Comparison of ENCODE assay signal across 17 cellular contexts in the genomic region with DNA sequence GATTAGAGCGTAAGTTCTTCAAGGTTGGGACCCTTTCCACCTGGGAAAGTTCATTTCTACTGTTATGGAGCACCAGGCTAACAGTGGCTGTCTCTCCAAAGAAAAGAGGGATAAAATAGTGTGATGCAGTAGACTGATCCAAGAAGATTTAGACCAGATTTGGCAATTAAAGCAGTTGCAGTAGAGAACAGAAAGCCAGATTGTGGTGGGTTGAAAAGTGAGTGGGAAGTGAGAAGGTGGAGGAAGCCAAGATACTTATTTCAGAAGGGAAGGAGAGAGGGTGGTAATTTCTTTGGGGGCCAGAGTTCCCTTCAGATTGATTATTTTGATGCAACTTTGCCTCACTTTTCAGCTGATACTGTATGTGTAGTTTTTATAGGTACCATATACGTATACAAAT. TPM values are rescaled to one million over a fixed set of nuclear protein-coding genes. Genes with fewer than 3 reads are reported as not detected.
DNase-seq lines count a peak whose midpoint lies in the region; ATAC-seq and TF ChIP-seq lines count a peak whose summit lies in the region.
"Had no signal": no experiment of that assay in that cellular context is flagged by ENCODE, and none has a peak within 500 bp of the region (broad histone marks: within the 10 kb centered on the region; RNA-seq: fewer than 3 reads in every experiment).

No MANE protein-coding gene starts in this region.

- no peak overlapping the region for H3K27ac ChIP-seq in HEK293 (ENCODE audit: extremely low read depth, low read depth, low read length)
- H3K27ac ChIP-seq: body of pancreas had no signal

- ATAC-seq in GM19324 (IDR thresholded peaks at IDR 0.05; ENCODE audit: low FRiP score, unreplicated experiment), result no peak
- ATAC-seq: body of pancreas, gastroesophageal sphincter, Panc1 had no signal

- peak overlapping the region; percentile 32 for H3K27ac Mint-ChIP-seq in dendritic cell treated with granulocyte-macrophage colony-stimulating factor and Interleukin-4, amounts not matched to agents 40 ng/mL and 50 ng/mL, for 4 days
- peak overlapping the region; percentile 19 for H3K27ac Mint-ChIP-seq in osteocyte (ENCODE audit: unreplicated experiment)

- POLR2A ChIA-PET in HEK293 (lab: Yijun Ruan, JAX), result no interaction called here

- TF ChIP-seq CTCF in HEK293 (tag by site-specific recombination; IDR thresholded peaks at IDR 0.05) (no peak), osteocyte (IDR thresholded peaks at IDR 0.05) (no peak)

- peaks cover 15% of the 10 kb centered on the region for H3K4me1 ChIP-seq in HEK293 (ENCODE audit: control insufficient read depth, insufficient read depth, low read length)

- no peak overlapping the region for H3K4me3 ChIP-seq in HEK293 (ENCODE audit: low read depth, low read length)
- H3K4me3 ChIP-seq: body of pancreas, gastroesophageal sphincter had no signal

- H3K27me3 Mint-ChIP-seq in dendritic cell treated with granulocyte-macrophage colony-stimulating factor and Interleukin-4, amounts not matched to agents 40 ng/mL and 50 ng/mL, for 4 days, result no peaks in the 10 kb centered on the region
- H3K27me3 Mint-ChIP-seq in osteocyte (ENCODE audit: unreplicated experiment), result no peaks in the 10 kb centered on the region

- H3K9me3 ChIP-seq in HEK293 (ENCODE audit: control insufficient read depth, insufficient read depth, low read depth, low read length), result no peaks in the 10 kb centered on the region
- H3K9me3 ChIP-seq: body of pancreas, Caco-2, gastroesophageal sphincter had no signal

- in situ Hi-C loops in ACHN (cut with HindIII; ENCODE audit: low pct_ligation_motif_present, low pct_unique_long_range_greater_than_20kb, low sequenced_read_pairs), result no loop called here

- peaks cover 31% of the 10 kb centered on the region for H3K36me3 Mint-ChIP-seq in dendritic cell treated with granulocyte-macrophage colony-stimulating factor and Interleukin-4, amounts not matched to agents 40 ng/mL and 50 ng/mL, for 4 days (ENCODE audit: low read depth)
- peaks cover 20% of the 10 kb centered on the region for H3K36me3 Mint-ChIP-seq in osteocyte (ENCODE audit: unreplicated experiment)

- DNase-seq in CD1c-positive myeloid dendritic cell (ENCODE audit: extremely low spot score), result peak; percentile 36
- no peak for DNase-seq in osteocyte (ENCODE audit: extremely low spot score, unreplicated experiment)
- DNase-seq in ACHN, result no peak
- no peak for DNase-seq in foreskin melanocyte
- DNase-seq: body of pancreas, Caco-2, H7, islet precursor cell, NCI-H187 treated with DMSO at 0.1 percent for 48 hours, NCI-H69, T-helper 1 cell had no signal

- H3K36me3 ChIP-seq in HEK293 (ENCODE audit: control insufficient read depth in 2 of 2, insufficient read depth in 1 of 2, low read length in 2 of 2), result peaks cover 13 to 16% of the 10 kb centered on the region in 2 experiments

- intact Hi-C loops in dendritic cell treated with granulocyte-macrophage colony-stimulating factor and Interleukin-4, amounts not matched to agents 40 ng/mL and 50 ng/mL, for 4 days (cut with micrococcal nuclease), result no loop called here

- H3K4me3 Mint-ChIP-seq in dendritic cell treated with granulocyte-macrophage colony-stimulating factor and Interleukin-4, amounts not matched to agents 40 ng/mL and 50 ng/mL, for 4 days, result peak overlapping the region; percentile 1
- no peak overlapping the region for H3K4me3 Mint-ChIP-seq in osteocyte (ENCODE audit: unreplicated experiment)

- CTCF ChIA-PET in HEK293 (lab: Yijun Ruan, JAX), result interaction anchor here (1.1 to 1.3 kb wide), 2 partner anchors 12 to 397 kb away, joined by 3 read pairs; no protein-coding TSS in a partner anchor

- no peaks in the 10 kb centered on the region for H3K9me3 Mint-ChIP-seq in dendritic cell treated with granulocyte-macrophage colony-stimulating factor and Interleukin-4, amounts not matched to agents 40 ng/mL and 50 ng/mL, for 4 days
- H3K9me3 Mint-ChIP-seq in osteocyte (ENCODE audit: unreplicated experiment), result no peaks in the 10 kb centered on the region
- H3K9me3 Mint-ChIP-seq: activated T-helper 2 cell treated with anti-CD3 and anti-CD28 coated beads, Interferon-gamma antibody, Interleukin-2, Interleukin-4, amounts not matched to agents 10 μg/mL and 5 μg/mL and 100 μg/mL, durations not matched to agents 14 hours and 24 hours and 36 hours had no signal

- H3K4me1 Mint-ChIP-seq in dendritic cell treated with granulocyte-macrophage colony-stimulating factor and Interleukin-4, amounts not matched to agents 40 ng/mL and 50 ng/mL, for 4 days (ENCODE audit: low read depth), result peaks cover 61% of the 10 kb centered on the region
- H3K4me1 Mint-ChIP-seq in osteocyte (ENCODE audit: unreplicated experiment), result peaks cover 50% of the 10 kb centered on the region

TF ChIP-seq in HEK293, 187 proteins besides CTCF, POLR2A, EP300 and RAD21:
- peak; percentile 75 for TF ChIP-seq ZFHX2 (tag by site-specific recombination; conservative IDR thresholded peaks at IDR 0.05)
- peak; percentile 34; the same call in 1 of the 2 replicates for TF ChIP-seq PRDM1 (tag by site-specific recombination; IDR thresholded peaks at IDR 0.05)
- no peak for TF ChIP-seq ZFP37 (tag by site-specific recombination; IDR thresholded peaks at IDR 0.05)
- TF ChIP-seq ZNF292 (tag by site-specific recombination; IDR thresholded peaks at IDR 0.05; ENCODE audit: borderline replicate concordance, low read depth), result no peak
- peak; percentile 54 for TF ChIP-seq EGR2 (tag by site-specific recombination; IDR thresholded peaks at IDR 0.05; ENCODE audit: low read depth)

RNA-seq across cellular contexts. Expression of gene MYL12B, which starts 8.0 kb away (rescaled TPM):
- 222 and 230 TPM in 2 replicates for total RNA-seq in osteocyte

RNA-seq across cellular contexts. Expression of gene MYL12A, which starts 22.3 kb away (rescaled TPM):
- total RNA-seq in osteocyte, result 475 and 500 TPM in 2 replicates

RNA-seq across cellular contexts. Expression of gene MYOM1, which starts 50.1 kb away (rescaled TPM):
- total RNA-seq in osteocyte, result 0.46 and 0.63 TPM in 2 replicates
